8 cellular contexts compared by ENCODE assay signal in genomic region chrX:75156537-75156945, GRCh38. TPM values are rescaled to one million over a fixed set of nuclear protein-coding genes. Genes with fewer than 3 reads are reported as not detected.
DNase-seq lines count a peak whose midpoint lies in the region; ATAC-seq and TF ChIP-seq lines count a peak whose summit lies in the region.

No MANE protein-coding gene starts in this region.

- H3K27ac ChIP-seq in Panc1 (ENCODE audit: low read length) (peak overlapping the region; percentile 82), ectodermal cell (ENCODE audit: insufficient read depth, low read depth, low read length, poor library complexity, severe bottlenecking) (no peak overlapping the region)

- DNase-seq in AG08395 (ENCODE audit: low spot score) (peak; percentile 3), Panc1 (ENCODE audit: low read depth, low spot score) (no peak), mucosa of descending colon (peak in 1 of 3 donors; percentile 49), UCSD-AML1 (lab: John Stamatoyannopoulos, UW; ENCODE audit: unreplicated experiment) (no peak)
- DNase-seq in effector CD8-positive, alpha-beta T cell (lab: John Stamatoyannopoulos, UW) = no peak

- no TSS peak for BruUV-seq in Panc1 (replicated peaks; lab: Mats Ljungman, UMichigan)

- CTCF ChIA-PET in Panc1 (lab: Charles Lee) = no interaction called here

- in situ Hi-C loops in Panc1 (cut with HindIII; ENCODE audit: low pct_unique_long_range_greater_than_20kb, low sequenced_read_pairs) = no loop called here

- H3K4me3 ChIP-seq in Panc1 (ENCODE audit: low read depth in 2 of 2, low read length in 2 of 2) (peak overlapping the region; percentile 86 to 92), ectodermal cell (ENCODE audit: insufficient read depth, low read depth, low read length) (peak overlapping the region; percentile 68), mucosa of descending colon (no peak overlapping the region)

- WGBS in ectodermal cell, 2 experiments = 70 to 73% methylated on average over 7 of the region's 7 CpGs

- POLR2A ChIA-PET in Panc1 (lab: Charles Lee) = no interaction called here

- no peaks in the 10 kb centered on the region for H3K9me3 ChIP-seq in Panc1 (ENCODE audit: control insufficient read depth, insufficient read depth, low read depth, low read length)
- no peaks in the 10 kb centered on the region for H3K9me3 ChIP-seq in ectodermal cell (ENCODE audit: control insufficient read depth, low read length)
- H3K9me3 ChIP-seq in mucosa of descending colon = no peaks in the 10 kb centered on the region

- H3K27me3 ChIP-seq in Panc1 (ENCODE audit: control insufficient read depth, insufficient read depth, low read length) (no peaks in the 10 kb centered on the region), ectodermal cell (ENCODE audit: control insufficient read depth, insufficient read depth, low read length, poor library complexity, severe bottlenecking) (no peaks in the 10 kb centered on the region)

- intact Hi-C loops in Panc1 (cut with micrococcal nuclease; ENCODE audit: unreplicated experiment) = no loop called here
- intact Hi-C loops in mucosa of descending colon (cut with DNase I, micrococcal nuclease) = no loop called here

- H3K4me1 ChIP-seq in Panc1 (ENCODE audit: control insufficient read depth, insufficient read depth, low read length) (peaks cover 3% of the 10 kb centered on the region; the same call in 1 of the 2 replicates), ectodermal cell (ENCODE audit: control insufficient read depth, insufficient read depth, low read length) (no peaks in the 10 kb centered on the region), mucosa of descending colon (ENCODE audit: low read depth) (no peaks in the 10 kb centered on the region)

- H3K36me3 ChIP-seq in Panc1 (ENCODE audit: control insufficient read depth, insufficient read depth, low read length) = no peaks in the 10 kb centered on the region
- no peaks in the 10 kb centered on the region for H3K36me3 ChIP-seq in ectodermal cell (ENCODE audit: control insufficient read depth, insufficient read depth, low read length)
- no peaks in the 10 kb centered on the region for H3K36me3 ChIP-seq in mucosa of descending colon (ENCODE audit: low read depth)

- no peak for TF ChIP-seq CTCF in Panc1 (IDR thresholded peaks at IDR 0.05)
- no peak for TF ChIP-seq CTCF in mucosa of descending colon (IDR thresholded peaks at IDR 0.05)

- ATAC-seq in GM18517 (IDR thresholded peaks at IDR 0.05; ENCODE audit: unreplicated experiment) = peak; percentile 12
- peak; percentile 55; the same call in 1 of the 2 replicates for ATAC-seq in Panc1
- peak; percentile 58 for ATAC-seq in mucosa of descending colon
- no peak for ATAC-seq in GM21528 (IDR thresholded peaks at IDR 0.05; ENCODE audit: low FRiP score, unreplicated experiment)

RNA-seq across cellular contexts. Expression of gene ABCB7, which starts 0.5 kb away (rescaled TPM):
- total RNA-seq in Panc1 (2021; ENCODE audit: unreplicated experiment) (30.7 TPM), mucosa of descending colon (10 to 100 TPM; 27.4 to 29.7 (median 27.4) TPM)
- polyA plus RNA-seq in Panc1 (2012; ENCODE audit: insufficient read length) = 19.0 TPM
- 28.9 TPM for polyA plus RNA-seq in ectodermal cell (2013, experiment 1 of 4)
- 30.7 TPM for polyA plus RNA-seq in ectodermal cell (2013, experiment 2 of 4)
- 29.5 TPM for polyA plus RNA-seq in ectodermal cell (2013, experiment 3 of 4)
- polyA plus RNA-seq in ectodermal cell (2013, experiment 4 of 4) = 32.1 TPM
